10 cellular contexts compared by ENCODE assay signal in genomic region chr1:24503870-24504523, GRCh38. TPM values are rescaled to one million over a fixed set of nuclear protein-coding genes. Genes with fewer than 3 reads are reported as not detected.
DNase-seq lines count a peak whose midpoint lies in the region; ATAC-seq and TF ChIP-seq lines count a peak whose summit lies in the region.
"Had no signal": no experiment of that assay in that cellular context is flagged by ENCODE, and none has a peak within 500 bp of the region (broad histone marks: within the 10 kb centered on the region; RNA-seq: fewer than 3 reads in every experiment).

No MANE protein-coding gene starts in this region.

- H3K79me2 ChIP-seq in PC-3 (ENCODE audit: low read length) (peaks cover 40% of the 10 kb centered on the region), osteoblast (ENCODE audit: insufficient read depth, low read length) (no peaks in the 10 kb centered on the region)

- peak in 1 of 5 donors; percentile 33 for DNase-seq in CD8-positive, alpha-beta memory T cell
- DNase-seq in PC-3 (peak; percentile 5), dorsolateral prefrontal cortex (peak in 1 of 10 donors; percentile 19), osteoblast (ENCODE audit: insufficient read length, low spot score, missing footprints) (no peak), RPMI8226 (no peak), NCI-H2196 (lab: John Stamatoyannopoulos, UW; ENCODE audit: unreplicated experiment) (no peak)

- H3K9me3 Mint-ChIP-seq in CD8-positive, alpha-beta memory T cell: peaks cover 0 to 2% (median 0%) of the 10 kb centered on the region in 5 donors

- no peaks in the 10 kb centered on the region for H3K27me3 ChIP-seq in CD8-positive, alpha-beta memory T cell (ENCODE audit: insufficient read depth, low read length, poor library complexity, severe bottlenecking)
- no peaks in the 10 kb centered on the region for H3K27me3 ChIP-seq in PC-3 (ENCODE audit: low read length)
- H3K27me3 ChIP-seq in dorsolateral prefrontal cortex: peaks cover 0 to 51% (median 8%) of the 10 kb centered on the region in 45 donors
- peaks cover 5% of the 10 kb centered on the region for H3K27me3 ChIP-seq in osteoblast (ENCODE audit: insufficient read depth, low read length)

- peak overlapping the region; percentile 66 for H3K27ac ChIP-seq in CD8-positive, alpha-beta memory T cell (ENCODE audit: low read depth, low read length)
- H3K27ac ChIP-seq in PC-3 (ENCODE audit: low read length): peak overlapping the region; percentile 59; the same call in 1 of the 2 replicates
- peak overlapping the region in 32 of 59 donors; percentile 0 to 92 (median 49) for H3K27ac ChIP-seq in dorsolateral prefrontal cortex
- no peak overlapping the region for H3K27ac ChIP-seq in osteoblast (ENCODE audit: low read depth, low read length)

- H3K4me1 ChIP-seq in CD8-positive, alpha-beta memory T cell (ENCODE audit: insufficient read depth, low read length): peaks cover 54% of the 10 kb centered on the region
- H3K4me1 ChIP-seq in PC-3 (ENCODE audit: insufficient read depth, low read length) (peaks cover 35% of the 10 kb centered on the region), osteoblast (ENCODE audit: insufficient read depth, low read length) (peaks cover 3% of the 10 kb centered on the region)

- ATAC-seq in PC-3 (no peak), HG02973 (IDR thresholded peaks at IDR 0.05; ENCODE audit: unreplicated experiment) (no peak), GM21825 (IDR thresholded peaks at IDR 0.05; ENCODE audit: unreplicated experiment) (no peak)

- TF ChIP-seq CTCF in PC-3 (conservative IDR thresholded peaks at IDR 0.05; ENCODE audit: low read depth, low read length) (no peak), dorsolateral prefrontal cortex (IDR thresholded peaks at IDR 0.05 in 54 of 56, conservative IDR thresholded peaks at IDR 0.05 in 2 of 56; ENCODE audit: low read depth in 1 of 56, partially characterized antibody in 56 of 56) (no peak), osteoblast (IDR thresholded peaks at IDR 0.05; ENCODE audit: extremely low read depth, low read depth, low read length) (no peak)

- H3K4me3 Mint-ChIP-seq in CD8-positive, alpha-beta memory T cell: peak overlapping the region; percentile 93 to 99 (median 98)

- peaks cover 0 to 9% of the 10 kb centered on the region in 2 donors for H3K27me3 Mint-ChIP-seq in CD8-positive, alpha-beta memory T cell

- BruUV-seq in PC-3 (replicated peaks; lab: Mats Ljungman, UMichigan): no TSS peak

- H4K20me1 ChIP-seq in PC-3 (ENCODE audit: low read length) (no peaks in the 10 kb centered on the region), osteoblast (ENCODE audit: insufficient read depth, low read length) (no peaks in the 10 kb centered on the region)

- peaks cover 78 to 85% (median 84%) of the 10 kb centered on the region in 3 donors for H3K4me1 Mint-ChIP-seq in CD8-positive, alpha-beta memory T cell

- peak overlapping the region; percentile 79 for H3K9ac ChIP-seq in PC-3 (ENCODE audit: low read length)

- H3K36me3 Mint-ChIP-seq in CD8-positive, alpha-beta memory T cell: peaks cover 0 to 29% (median 4%) of the 10 kb centered on the region in 3 donors

- peak overlapping the region; percentile 98 for H3K4me2 ChIP-seq in PC-3 (ENCODE audit: low read length)
- H3K4me2 ChIP-seq in osteoblast (ENCODE audit: insufficient read depth, low read length): peak overlapping the region; percentile 88

- peak overlapping the region; percentile 95 to 100 (median 98) for H3K27ac Mint-ChIP-seq in CD8-positive, alpha-beta memory T cell

- peak overlapping the region; percentile 93 for H3K4me3 ChIP-seq in CD8-positive, alpha-beta memory T cell (ENCODE audit: low read length)
- H3K4me3 ChIP-seq in PC-3 (ENCODE audit: low read length): peak overlapping the region; percentile 78
- H3K4me3 ChIP-seq in dorsolateral prefrontal cortex: peak overlapping the region in 53 of 59 donors; percentile 33 to 84 (median 69)
- H3K4me3 ChIP-seq in osteoblast (ENCODE audit: insufficient read depth, low read length): no peak overlapping the region

- peaks cover 5% of the 10 kb centered on the region for H3K36me3 ChIP-seq in CD8-positive, alpha-beta memory T cell (ENCODE audit: insufficient read depth, low read length)
- H3K36me3 ChIP-seq in PC-3 (ENCODE audit: low read depth, low read length): no peaks in the 10 kb centered on the region
- H3K36me3 ChIP-seq in osteoblast (ENCODE audit: insufficient read depth, low read length): no peaks in the 10 kb centered on the region

- CTCF ChIA-PET in CD8-positive, alpha-beta memory T cell (lab: Charles Lee): interaction anchor here (1.2 to 4.6 kb wide), 7 partner anchors 18 to 89 kb away, joined by 3 to 26 read pairs (median 5); partner anchors contain the start of genes NIPAL3 and STPG1
- CTCF ChIA-PET in PC-3 (lab: Charles Lee): interaction anchor here (0.8 to 1.0 kb wide), 2 partner anchors 37 to 83 kb away, joined by 3 to 5 read pairs; no protein-coding TSS in a partner anchor

- intact Hi-C loops in PC-3 (cut with micrococcal nuclease) (loop anchor here (2.0 to 10.0 kb wide), 3 partner anchors 83 to 131 kb away; no protein-coding TSS in a partner anchor), dorsolateral prefrontal cortex (cut with DNase I) (loop anchor here in 1 of 2 donors (5.0 to 10.0 kb wide), 3 partner anchors 62 to 299 kb away; partner anchors contain the start of gene NIPAL3)

- no peaks in the 10 kb centered on the region for H3F3A ChIP-seq in PC-3 (ENCODE audit: low read length, unreplicated experiment)

- peak overlapping the region; percentile 78; the same call in 1 of the 2 replicates for H2AFZ ChIP-seq in PC-3 (ENCODE audit: low read length)
- H2AFZ ChIP-seq in osteoblast (ENCODE audit: low read length): no peak overlapping the region

- H3K9me3 ChIP-seq in CD8-positive, alpha-beta memory T cell (ENCODE audit: low read length): no peaks in the 10 kb centered on the region
- no peaks in the 10 kb centered on the region for H3K9me3 ChIP-seq in PC-3 (ENCODE audit: low read length)
- H3K9me3 ChIP-seq in osteoblast (ENCODE audit: low read depth, low read length): no peaks in the 10 kb centered on the region

- no peaks in the 10 kb centered on the region for H3K9me2 ChIP-seq in PC-3 (replicated peaks; ENCODE audit: low read length)

- POLR2A ChIA-PET in CD8-positive, alpha-beta memory T cell (lab: Charles Lee): interaction anchor here (0.9 to 4.0 kb wide), 4 partner anchors 18 to 88 kb away, joined by 3 to 43 read pairs (median 9); partner anchors contain the start of gene NIPAL3
- POLR2A ChIA-PET in PC-3 (lab: Charles Lee; ENCODE audit: unreplicated experiment): interaction anchor here (0.6 to 1.0 kb wide), 2 partner anchors 89 to 421 kb away, joined by 3 read pairs; partner anchors contain the start of gene NIPAL3

RNA-seq across cellular contexts. Expression of gene RCAN3, which starts 1.4 kb away (rescaled TPM):
- 10 to 100 TPM; 62.6 to 64.0 TPM for total RNA-seq in CD8-positive, alpha-beta memory T cell
- 66.7 TPM for polyA plus RNA-seq in CD8-positive, alpha-beta memory T cell
- total RNA-seq in PC-3 (2014; rRNA removed) (23.0 and 25.6 TPM in 2 replicates), dorsolateral prefrontal cortex (10 to 100 TPM in 4 of 120 experiments, 1 to 10 TPM in 116; 2.3 to 12.6 (median 5.5) TPM), osteoblast (1.8 and 3.5 TPM in 2 replicates)

RNA-seq across cellular contexts. Expression of gene NCMAP, which starts 51.9 kb away (rescaled TPM):
- under 1 TPM in 1 of 2 experiments, not detected in 1; 0.04 TPM for total RNA-seq in CD8-positive, alpha-beta memory T cell
- polyA plus RNA-seq in CD8-positive, alpha-beta memory T cell: not detected
- 1.2 and 1.8 TPM in 2 replicates for total RNA-seq in PC-3 (2014; rRNA removed)
- total RNA-seq in dorsolateral prefrontal cortex: 1 to 10 TPM in 2 of 120 experiments, under 1 TPM in 97, not detected in 21; 0.10 to 1.2 (median 0.31) TPM
- total RNA-seq in osteoblast: not detected in 2 replicates
- total RNA-seq: fibroblast of villous mesenchyme; T-helper 1 cell treated with Interleukin-12 subunit alpha and Interleukin-12 subunit beta and Interleukin-4 antibody, amounts not matched to agents 30 ng/mL and 1 ng/mL, for 36 hours had no signal
